Comparison of ENCODE assay signal across 8 cellular contexts in the genomic region with DNA sequence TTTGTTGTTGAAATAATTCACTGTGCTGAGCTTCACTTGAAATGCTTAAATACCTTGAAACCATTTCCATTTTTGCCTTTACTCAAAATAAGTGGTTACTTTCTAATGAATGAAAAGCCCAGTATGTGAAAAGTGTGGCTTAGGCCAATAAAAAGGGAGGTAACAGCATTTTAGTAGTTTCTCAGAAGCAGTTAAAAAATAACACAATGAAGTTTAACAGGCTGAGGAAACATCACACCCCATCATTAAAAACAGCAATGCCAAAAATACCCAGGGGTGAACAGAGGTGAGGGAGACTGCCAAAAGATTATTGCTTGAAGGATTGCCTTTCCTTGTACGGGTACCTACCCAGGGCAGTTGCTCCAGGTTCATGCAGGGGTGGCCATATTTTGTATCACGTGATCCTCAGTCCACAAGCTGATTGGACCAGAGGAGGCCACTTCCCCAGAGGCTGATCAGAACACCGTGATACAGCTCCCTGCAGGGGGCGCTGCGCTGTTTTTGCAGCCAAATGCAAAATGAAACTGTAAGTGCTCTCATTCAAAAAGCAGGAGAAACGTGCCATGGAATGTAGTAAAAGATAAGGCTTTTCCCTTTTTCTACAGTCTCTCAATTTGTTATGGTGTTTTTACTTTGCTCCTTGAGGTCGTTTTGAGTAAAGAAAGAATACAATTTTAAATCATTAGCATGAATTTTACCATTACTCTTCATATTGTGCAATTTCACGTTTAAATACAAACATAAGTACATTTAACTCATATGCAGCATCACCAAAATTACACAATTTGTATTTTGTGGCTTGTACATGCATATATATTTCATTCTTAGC.
DNase-seq lines count a peak whose midpoint lies in the region; ATAC-seq, FAIRE-seq and TF ChIP-seq lines count a peak whose summit lies in the region.

No MANE protein-coding gene starts in this region.

- no peaks in the 10 kb centered on the region for H3K36me3 ChIP-seq in A673 (ENCODE audit: insufficient read depth, low read length, poor library complexity, severe bottlenecking)
- H3K36me3 ChIP-seq in uterus, result no peaks in the 10 kb centered on the region

- CTCF ChIA-PET in A673 (lab: Charles Lee), result interaction anchor here (0.6 kb wide), 2 partner anchors 32 to 84 kb away, joined by 4 to 5 read pairs; no protein-coding TSS in a partner anchor

- H3K27ac ChIP-seq in A673 (ENCODE audit: low read depth, low read length, poor library complexity, severe bottlenecking) (no peak overlapping the region), uterus (peak overlapping the region in 1 of 2 donors; percentile 42)

- intact Hi-C loops in A673 (cut with micrococcal nuclease; ENCODE audit: unreplicated experiment), result loop anchor here (10.0 kb wide), 1 partner anchor 173 kb away; no protein-coding TSS in a partner anchor
- intact Hi-C loops in uterus (cut with DNase I; ENCODE audit: low total_unique reads), result loop anchor here (10.0 kb wide), 1 partner anchor 223 kb away; no protein-coding TSS in a partner anchor

- TF ChIP-seq CTCF in A673 (conservative IDR thresholded peaks at IDR 0.05; ENCODE audit: low read depth, low read length), result peak; percentile 91
- peak; percentile 22 for TF ChIP-seq CTCF in GM13977 (IDR thresholded peaks at IDR 0.05; ENCODE audit: extremely low read depth, insufficient read depth, missing control alignments)
- TF ChIP-seq CTCF in uterus (IDR thresholded peaks at IDR 0.05), result peak; percentile 64 to 84 (median 68)

- FAIRE-seq in frontal cortex (lab: Jason Lieb, UNC), result peak; percentile 68

- peak; percentile 67 for ATAC-seq in activated T-helper 17 cell treated with anti-CD3 and anti-CD28 coated beads, Interleukin-2, amount 50 U/mL, for 72 hours (replicated peaks)

- H3K4me1 Mint-ChIP-seq in activated T-helper 17 cell treated with anti-CD3 and anti-CD28 coated beads, Interleukin-2, amount 50 U/mL, for 72 hours, result no peaks in the 10 kb centered on the region

- H3K4me1 ChIP-seq in A673 (ENCODE audit: insufficient read depth, low read length, poor library complexity, severe bottlenecking) (no peaks in the 10 kb centered on the region), uterus (peaks cover 0 to 4% of the 10 kb centered on the region in 2 donors)

- no peak overlapping the region for H3K4me3 Mint-ChIP-seq in activated T-helper 17 cell treated with anti-CD3 and anti-CD28 coated beads, Interleukin-2, amount 50 U/mL, for 72 hours

- peaks cover 20% of the 10 kb centered on the region for H3K27me3 Mint-ChIP-seq in activated T-helper 17 cell treated with anti-CD3 and anti-CD28 coated beads, Interleukin-2, amount 50 U/mL, for 72 hours

- no TSS peak for BruUV-seq in A673 (replicated peaks; lab: Mats Ljungman, UMichigan)

- in situ Hi-C loops in GM13977 (cut with MboI; ENCODE audit: low pct_unique_long_range_greater_than_20kb, low sequenced_read_pairs, unreplicated experiment), result no loop called here

- peak overlapping the region; percentile 18 for H3K4me3 ChIP-seq in A673 (ENCODE audit: low read depth, low read length, poor library complexity, severe bottlenecking)
- H3K4me3 ChIP-seq in uterus, result no peak overlapping the region

- TF ChIP-seq POLR2A in uterus (IDR thresholded peaks at IDR 0.05), result no peak

- H3K27me3 ChIP-seq in A673 (replicated peaks; ENCODE audit: insufficient read depth, low read depth, low read length, poor library complexity), result no peaks in the 10 kb centered on the region
- H3K27me3 ChIP-seq in uterus, result no peaks in the 10 kb centered on the region

- no peaks in the 10 kb centered on the region for H3K36me3 Mint-ChIP-seq in activated T-helper 17 cell treated with anti-CD3 and anti-CD28 coated beads, Interleukin-2, amount 50 U/mL, for 72 hours (ENCODE audit: low read depth)

- H3K27ac Mint-ChIP-seq in activated T-helper 17 cell treated with anti-CD3 and anti-CD28 coated beads, Interleukin-2, amount 50 U/mL, for 72 hours, result no peak overlapping the region

- DNase-seq in A673 (ENCODE audit: low spot score), result peak; percentile 93
- peak; percentile 19 for DNase-seq in GM13977 (ENCODE audit: low spot score)
- peak; percentile 86 for DNase-seq in NCI-H69 (lab: John Stamatoyannopoulos, UW)
- DNase-seq in frontal cortex (ENCODE audit: low spot score in 2 of 2), result peak; percentile 80 to 82
- peak in 53 of 56 donors; percentile 18 to 93 (median 78) for DNase-seq in nucleus accumbens (lab: John Stamatoyannopoulos, UW)
- DNase-seq in uterus, result peak; percentile 84 to 87
- DNase-seq in Kasumi-1 (lab: John Stamatoyannopoulos, UW), result no peak

- POLR2A ChIA-PET in A673 (lab: Charles Lee; ENCODE audit: low non-redundant PET), result no interaction called here

- H3K9me3 Mint-ChIP-seq in activated T-helper 17 cell treated with anti-CD3 and anti-CD28 coated beads, Interleukin-2, amount 50 U/mL, for 72 hours, result no peaks in the 10 kb centered on the region

- no peaks in the 10 kb centered on the region for H3K9me3 ChIP-seq in A673 (ENCODE audit: low read depth, low read length, poor library complexity, severe bottlenecking)
- H3K9me3 ChIP-seq in uterus, result no peaks in the 10 kb centered on the region

Comparison
In these comparisons a context has a peak if more than half of its experiments do, and no peak if none do; other contexts are left out.
1. DNase-seq: peak in A673 (single experiment), GM13977 (single experiment), NCI-H69 (single experiment), frontal cortex (2 of 2), nucleus accumbens (53 of 56) and uterus (2 of 2); none in Kasumi-1 (0 of 2).
2. CTCF ChIP-seq: peak in every context shown above with its lines; median percentile 91 in A673; 68 in uterus; 22 in GM13977.